1 cellular context compared by ENCODE assay signal in the genomic region with DNA sequence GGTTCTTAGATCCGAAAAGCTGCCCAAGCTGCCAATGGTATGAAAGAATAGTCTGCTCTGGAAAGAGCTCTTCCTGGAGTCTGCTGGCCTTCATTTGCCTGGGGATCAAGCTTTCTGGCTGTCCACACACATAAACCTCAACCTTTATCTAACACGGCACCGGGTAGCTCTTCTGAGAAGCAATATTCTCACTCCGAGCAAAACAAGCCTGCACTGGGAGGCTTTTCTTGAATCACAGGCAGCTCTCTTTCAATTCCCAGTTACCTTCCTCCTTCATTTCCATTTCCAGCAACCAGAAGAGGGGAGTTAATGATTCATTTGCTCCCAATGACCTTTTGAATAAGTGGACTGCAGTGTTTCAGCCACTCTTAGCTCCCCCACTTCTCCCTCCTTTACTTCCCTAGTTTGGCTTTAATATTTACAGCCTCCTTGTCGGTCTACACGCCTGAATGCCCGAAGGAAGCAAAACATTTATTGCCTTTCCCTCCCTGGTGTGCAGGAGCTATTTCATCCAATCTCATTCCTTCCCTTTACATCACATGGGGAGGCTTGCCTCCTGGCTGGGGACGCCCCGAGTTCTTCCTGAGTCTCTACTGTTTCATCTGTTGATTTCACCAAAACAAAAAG.
TF ChIP-seq lines count a peak whose summit lies in the region.

No MANE protein-coding gene starts in this region.

TF ChIP-seq in HepG2, 621 proteins besides CTCF, POLR2A, EP300 and RAD21 (continued from another document and continues in another):
- TF ChIP-seq HMGXB3 (CRISPR knock-in tag; IDR thresholded peaks at IDR 0.05; ENCODE audit: borderline replicate concordance), result 0 out of 2 replicates have a peak, but pooled peaks have one; percentile 23
- TF ChIP-seq NFYC (CRISPR knock-in tag; IDR thresholded peaks at IDR 0.05), result peak; percentile 37; the same call in 1 of the 2 replicates
- no peak for TF ChIP-seq ZNF335 (CRISPR knock-in tag; IDR thresholded peaks at IDR 0.05)
- TF ChIP-seq FOXA1 (IDR thresholded peaks at IDR 0.05), result no peak
- TF ChIP-seq FOXA1 (CRISPR knock-in tag; IDR thresholded peaks at IDR 0.05), result 0 out of 2 replicates have a peak, but pooled peaks have one; percentile 19
- no peak for TF ChIP-seq ZFP41 (CRISPR knock-in tag; IDR thresholded peaks at IDR 0.05; ENCODE audit: borderline replicate concordance)
- peak; percentile 52; the same call in 1 of the 2 replicates for TF ChIP-seq NR2C2 (CRISPR knock-in tag; IDR thresholded peaks at IDR 0.05; ENCODE audit: borderline replicate concordance)
- peak; percentile 57; the same call in 1 of the 2 replicates for TF ChIP-seq NR2F2 (IDR thresholded peaks at IDR 0.05; ENCODE audit: borderline replicate concordance, low read depth)
- TF ChIP-seq, protein P1, sequence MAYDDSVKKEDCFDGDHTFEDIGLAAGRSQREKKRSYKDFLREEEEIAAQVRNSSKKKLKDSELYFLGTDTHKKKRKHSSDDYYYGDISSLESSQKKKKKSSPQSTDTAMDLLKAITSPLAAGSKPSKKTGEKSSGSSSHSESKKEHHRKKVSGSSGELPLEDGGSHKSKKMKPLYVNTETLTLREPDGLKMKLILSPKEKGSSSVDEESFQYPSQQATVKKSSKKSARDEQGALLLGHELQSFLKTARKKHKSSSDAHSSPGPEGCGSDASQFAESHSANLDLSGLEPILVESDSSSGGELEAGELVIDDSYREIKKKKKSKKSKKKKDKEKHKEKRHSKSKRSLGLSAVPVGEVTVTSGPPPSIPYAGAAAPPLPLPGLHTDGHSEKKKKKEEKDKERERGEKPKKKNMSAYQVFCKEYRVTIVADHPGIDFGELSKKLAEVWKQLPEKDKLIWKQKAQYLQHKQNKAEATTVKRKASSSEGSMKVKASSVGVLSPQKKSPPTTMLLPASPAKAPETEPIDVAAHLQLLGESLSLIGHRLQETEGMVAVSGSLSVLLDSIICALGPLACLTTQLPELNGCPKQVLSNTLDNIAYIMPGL (CRISPR knock-in tag; IDR thresholded peaks at IDR 0.05; ENCODE audit: borderline replicate concordance in 1 of 2, low read depth in 1 of 2), result peak in 1 of 2 experiments; percentile 51; a peak in 1 of 4 replicates
- TF ChIP-seq ARID5B (CRISPR knock-in tag; IDR thresholded peaks at IDR 0.05), result peak; percentile 51
- TF ChIP-seq ZNF232 (CRISPR knock-in tag; IDR thresholded peaks at IDR 0.05; ENCODE audit: borderline replicate concordance), result peak; percentile 5; the same call in 1 of the 2 replicates
- TF ChIP-seq GATAD1 (CRISPR knock-in tag; IDR thresholded peaks at IDR 0.05), result peak; percentile 31; the same call in 1 of the 2 replicates
- TF ChIP-seq CBX5 (CRISPR knock-in tag; IDR thresholded peaks at IDR 0.05; ENCODE audit: borderline replicate concordance), result no peak
- 0 out of 2 replicates have a peak, but pooled peaks have one; percentile 24 for TF ChIP-seq RBFOX2 (IDR thresholded peaks at IDR 0.05; ENCODE audit: low read depth, low read length)
- no peak for TF ChIP-seq ZNF235 (CRISPR knock-in tag; IDR thresholded peaks at IDR 0.05; ENCODE audit: borderline replicate concordance)
- no peak for TF ChIP-seq ZNF770 (CRISPR knock-in tag; IDR thresholded peaks at IDR 0.05)
- peak; percentile 4; the same call in 1 of the 2 replicates for TF ChIP-seq CEBPG (CRISPR knock-in tag; IDR thresholded peaks at IDR 0.05)
- TF ChIP-seq POLR2G (IDR thresholded peaks at IDR 0.05; ENCODE audit: low read depth, low read length), result peak; percentile 67
- TF ChIP-seq ZNF547 (CRISPR knock-in tag; IDR thresholded peaks at IDR 0.05), result 0 out of 2 replicates have a peak, but pooled peaks have one; percentile 31
- TF ChIP-seq SRF (IDR thresholded peaks at IDR 0.05; ENCODE audit: low read depth, low read length), result 0 out of 2 replicates have a peak, but pooled peaks have one; percentile 12
- 0 out of 2 replicates have a peak, but pooled peaks have one; percentile 26 for TF ChIP-seq ZNF556 (CRISPR knock-in tag; IDR thresholded peaks at IDR 0.05; ENCODE audit: borderline replicate concordance)
- peak; percentile 61; the same call in 1 of the 2 replicates for TF ChIP-seq KAT7 (CRISPR knock-in tag; IDR thresholded peaks at IDR 0.05; ENCODE audit: borderline replicate concordance)
- no peak for TF ChIP-seq HNRNPL (IDR thresholded peaks at IDR 0.05; ENCODE audit: low read depth, low read length)
- TF ChIP-seq HDAC2 (CRISPR knock-in tag; IDR thresholded peaks at IDR 0.05), result peak; percentile 42; the same call in 1 of the 2 replicates
- peak; percentile 63 for TF ChIP-seq FOXA3 (CRISPR knock-in tag; IDR thresholded peaks at IDR 0.05)
- peak; percentile 71 for TF ChIP-seq HDAC1 (CRISPR knock-in tag; IDR thresholded peaks at IDR 0.05)
- TF ChIP-seq KMT2B (CRISPR knock-in tag; IDR thresholded peaks at IDR 0.05), result peak; percentile 26; the same call in 1 of the 2 replicates
- no peak for TF ChIP-seq ZFAT (CRISPR knock-in tag; conservative IDR thresholded peaks at IDR 0.05)
- 0 out of 2 replicates have a peak, but pooled peaks have one; percentile 23 for TF ChIP-seq ZNF574 (CRISPR knock-in tag; IDR thresholded peaks at IDR 0.05)
- peak; percentile 53; the same call in 1 of the 2 replicates for TF ChIP-seq TAF1 (CRISPR knock-in tag; IDR thresholded peaks at IDR 0.05)
- 0 out of 2 replicates have a peak, but pooled peaks have one; percentile 47 for TF ChIP-seq YEATS4 (CRISPR knock-in tag; IDR thresholded peaks at IDR 0.05; ENCODE audit: borderline replicate concordance)
- no peak for TF ChIP-seq SOX13 (IDR thresholded peaks at IDR 0.05)
- peak in 1 of 2 experiments; percentile 52; a peak in 2 of 4 replicates for TF ChIP-seq SOX13 (CRISPR knock-in tag; conservative IDR thresholded peaks at IDR 0.05 in 1 of 2, IDR thresholded peaks at IDR 0.05 in 1 of 2)
- TF ChIP-seq KAT8 (CRISPR knock-in tag; IDR thresholded peaks at IDR 0.05), result peak; percentile 64
- peak; percentile 80 for TF ChIP-seq HNF1B (CRISPR knock-in tag; IDR thresholded peaks at IDR 0.05)
- 0 out of 2 replicates have a peak, but pooled peaks have one; percentile 44 for TF ChIP-seq MIXL1 (CRISPR knock-in tag; IDR thresholded peaks at IDR 0.05)
- TF ChIP-seq KMT2A (CRISPR knock-in tag; IDR thresholded peaks at IDR 0.05), result peak; percentile 79
- peak; percentile 54 for TF ChIP-seq IRF2 (CRISPR knock-in tag; IDR thresholded peaks at IDR 0.05)
